ENCODE assay signal across 19 cellular contexts in the genomic region with DNA sequence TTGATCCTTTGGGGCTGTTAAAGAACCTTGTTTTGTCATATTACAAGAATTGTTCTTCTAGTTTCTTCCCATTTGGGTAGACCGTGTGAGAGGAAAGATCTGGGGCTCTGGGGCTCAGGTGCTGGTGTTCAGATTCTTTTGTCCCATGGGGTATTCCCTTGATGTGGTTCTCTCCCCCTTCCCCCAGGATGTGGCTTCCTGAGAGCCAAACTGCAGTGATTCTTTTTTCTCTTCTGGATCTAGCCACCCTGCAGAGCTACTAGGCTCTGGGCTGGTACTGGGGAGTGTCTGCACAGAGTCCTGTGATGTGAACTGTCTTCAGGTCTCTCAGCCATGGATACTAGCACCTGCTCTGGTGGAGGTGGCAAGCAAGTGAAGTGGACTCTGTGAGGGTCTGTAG.
DNase-seq lines count a peak whose midpoint lies in the region; ATAC-seq and TF ChIP-seq lines count a peak whose summit lies in the region.
"Had no signal": no experiment of that assay in that cellular context is flagged by ENCODE, and none has a peak within 500 bp of the region (broad histone marks: within the 10 kb centered on the region; RNA-seq: fewer than 3 reads in every experiment).

No MANE protein-coding gene starts in this region.

- no peak overlapping the region for H3K4me3 ChIP-seq in Jurkat, Clone E6-1 (ENCODE audit: low read length)
- H3K4me3 ChIP-seq in esophagus squamous epithelium (no peak overlapping the region), smooth muscle cell (no peak overlapping the region)
- H3K4me3 ChIP-seq: A549, K562 had no signal

- H3K4me2 ChIP-seq in smooth muscle cell, result no peak overlapping the region
- H3K4me2 ChIP-seq: A549, SK-N-SH had no signal

- ATAC-seq in GM21390 (IDR thresholded peaks at IDR 0.05; ENCODE audit: unreplicated experiment), result no peak
- ATAC-seq: A549 had no signal

- TF ChIP-seq POLR2A in esophagus squamous epithelium (IDR thresholded peaks at IDR 0.05), result no peak

- peak; percentile 20 for DNase-seq in Jurkat, Clone E6-1 (ENCODE audit: low read depth, low spot score)
- DNase-seq in SW480 (ENCODE audit: low spot score) (peak; percentile 36), esophagus squamous epithelium (lab: John Stamatoyannopoulos, UW) (no peak), smooth muscle cell (lab: John Stamatoyannopoulos, UW; ENCODE audit: unreplicated experiment) (no peak), GF-D8 (lab: John Stamatoyannopoulos, UW) (no peak), SHP77 (lab: John Stamatoyannopoulos, UW) (no peak)
- DNase-seq: H7, HFFc6, NCI-H1092, NCI-H1436, NCI-H1930, NCI-H226, NCI-H524, OCI-M1, SIG-M5, SK-N-SH had no signal

- no peak overlapping the region for H3K9ac ChIP-seq in smooth muscle cell (ENCODE audit: low read depth)
- H3K9ac ChIP-seq: SK-N-SH had no signal

- H3K27ac ChIP-seq in esophagus squamous epithelium (peak overlapping the region; percentile 49 to 87 (median 72)), smooth muscle cell (ENCODE audit: low read depth) (peak overlapping the region; percentile 39)
- H3K27ac ChIP-seq: A549 had no signal

- peak in 1 of 6 experiments; percentile 5 for TF ChIP-seq CTCF in esophagus squamous epithelium (IDR thresholded peaks at IDR 0.05)
- no peak for TF ChIP-seq CTCF in smooth muscle cell (IDR thresholded peaks at IDR 0.05; ENCODE audit: borderline replicate concordance, insufficient read depth, poor library complexity, severe bottlenecking)

- H3K36me3 ChIP-seq in esophagus squamous epithelium (no peaks in the 10 kb centered on the region), smooth muscle cell (ENCODE audit: low read depth) (no peaks in the 10 kb centered on the region)

- H3K4me1 ChIP-seq in esophagus squamous epithelium, result peaks cover 0 to 42% (median 10%) of the 10 kb centered on the region in 3 donors
- no peaks in the 10 kb centered on the region for H3K4me1 ChIP-seq in smooth muscle cell (ENCODE audit: low read depth)
- H3K4me1 ChIP-seq: A549 had no signal

- H3K9me3 ChIP-seq in esophagus squamous epithelium (no peaks in the 10 kb centered on the region), smooth muscle cell (replicated peaks; ENCODE audit: low read depth) (no peaks in the 10 kb centered on the region)
- H3K9me3 ChIP-seq: A549, SK-N-SH had no signal

- no peaks in the 10 kb centered on the region for H3K79me2 ChIP-seq in smooth muscle cell (ENCODE audit: low read depth)

- no peak overlapping the region for H2AFZ ChIP-seq in smooth muscle cell (ENCODE audit: low read depth)

- intact Hi-C loops in esophagus squamous epithelium (cut with DNase I), result no loop called here

- H4K20me1 ChIP-seq in smooth muscle cell (ENCODE audit: low read depth), result no peaks in the 10 kb centered on the region

- 86 to 100% methylated on average over 1 of the region's 1 CpG for WGBS in esophagus squamous epithelium, 2 donors
- WGBS in smooth muscle cell (ENCODE audit: low lambda C conversion rate), result 81% methylated on average over 1 of the region's 1 CpG

- H3K27me3 ChIP-seq in esophagus squamous epithelium (no peaks in the 10 kb centered on the region), smooth muscle cell (ENCODE audit: low read depth) (no peaks in the 10 kb centered on the region)

- no peaks in the 10 kb centered on the region for H3F3A ChIP-seq in smooth muscle cell (ENCODE audit: low read depth)

Comparison
In these comparisons a context has a peak if more than half of its experiments do, and no peak if none do; other contexts are left out.
1. DNase-seq: peak in Jurkat, Clone E6-1 (single experiment) and SW480 (single experiment); none in esophagus squamous epithelium (single experiment), smooth muscle cell (single experiment), GF-D8 (single experiment) and SHP77 (0 of 2).